In the genomic region with DNA sequence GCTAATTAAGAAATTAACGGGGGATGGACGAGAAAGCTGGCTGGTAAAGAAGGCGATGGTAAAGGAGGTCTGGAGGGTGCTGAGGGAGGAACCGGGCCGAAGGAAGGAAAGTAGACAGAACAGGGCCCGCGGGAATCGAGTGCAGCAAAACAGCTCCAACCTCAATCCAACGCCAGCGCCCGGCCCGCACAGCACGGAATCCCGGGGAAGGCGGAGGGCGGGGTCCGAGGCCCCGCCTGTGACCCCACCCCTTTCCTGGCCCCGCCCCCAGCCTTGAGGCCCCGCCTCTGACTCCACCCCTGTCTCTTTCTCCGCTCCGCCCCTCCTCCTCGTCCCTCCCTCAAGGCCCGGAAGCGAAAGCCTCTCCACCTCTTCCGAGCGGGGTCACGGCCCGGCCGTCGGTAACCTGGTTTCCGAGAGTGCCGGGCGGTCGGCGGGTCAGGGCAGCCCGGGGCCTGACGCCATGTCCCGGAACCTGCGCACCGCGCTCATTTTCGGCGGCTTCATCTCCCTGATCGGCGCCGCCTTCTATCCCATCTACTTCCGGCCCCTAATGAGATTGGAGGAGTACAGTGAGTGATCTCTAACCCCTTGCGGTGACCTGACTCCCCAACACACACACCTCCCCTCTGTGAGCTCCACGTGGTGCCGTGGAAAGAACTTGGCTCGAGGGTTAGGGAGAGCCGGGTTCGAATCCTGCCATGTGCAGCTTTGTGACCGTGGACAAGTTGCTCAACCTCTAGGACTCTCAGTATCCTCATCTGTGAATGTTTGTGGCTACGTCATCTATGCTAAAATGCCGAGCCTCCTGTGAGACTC, we compare ENCODE assay signal across 1 cellular context.
A peak's percentile ranks its signal among the peaks of the same experiment; 100 is the strongest.
TF ChIP-seq lines count a peak whose summit lies in the region.

A gene (plus strand): TSS at position 370 of the 819 bp plus-strand sequence. CDS start 94 bp downstream, at position 464.

TF ChIP-seq in SK-N-SH, 30 proteins besides CTCF, POLR2A, EP300 and RAD21 (continued from another document):
- TF ChIP-seq, protein P1, sequence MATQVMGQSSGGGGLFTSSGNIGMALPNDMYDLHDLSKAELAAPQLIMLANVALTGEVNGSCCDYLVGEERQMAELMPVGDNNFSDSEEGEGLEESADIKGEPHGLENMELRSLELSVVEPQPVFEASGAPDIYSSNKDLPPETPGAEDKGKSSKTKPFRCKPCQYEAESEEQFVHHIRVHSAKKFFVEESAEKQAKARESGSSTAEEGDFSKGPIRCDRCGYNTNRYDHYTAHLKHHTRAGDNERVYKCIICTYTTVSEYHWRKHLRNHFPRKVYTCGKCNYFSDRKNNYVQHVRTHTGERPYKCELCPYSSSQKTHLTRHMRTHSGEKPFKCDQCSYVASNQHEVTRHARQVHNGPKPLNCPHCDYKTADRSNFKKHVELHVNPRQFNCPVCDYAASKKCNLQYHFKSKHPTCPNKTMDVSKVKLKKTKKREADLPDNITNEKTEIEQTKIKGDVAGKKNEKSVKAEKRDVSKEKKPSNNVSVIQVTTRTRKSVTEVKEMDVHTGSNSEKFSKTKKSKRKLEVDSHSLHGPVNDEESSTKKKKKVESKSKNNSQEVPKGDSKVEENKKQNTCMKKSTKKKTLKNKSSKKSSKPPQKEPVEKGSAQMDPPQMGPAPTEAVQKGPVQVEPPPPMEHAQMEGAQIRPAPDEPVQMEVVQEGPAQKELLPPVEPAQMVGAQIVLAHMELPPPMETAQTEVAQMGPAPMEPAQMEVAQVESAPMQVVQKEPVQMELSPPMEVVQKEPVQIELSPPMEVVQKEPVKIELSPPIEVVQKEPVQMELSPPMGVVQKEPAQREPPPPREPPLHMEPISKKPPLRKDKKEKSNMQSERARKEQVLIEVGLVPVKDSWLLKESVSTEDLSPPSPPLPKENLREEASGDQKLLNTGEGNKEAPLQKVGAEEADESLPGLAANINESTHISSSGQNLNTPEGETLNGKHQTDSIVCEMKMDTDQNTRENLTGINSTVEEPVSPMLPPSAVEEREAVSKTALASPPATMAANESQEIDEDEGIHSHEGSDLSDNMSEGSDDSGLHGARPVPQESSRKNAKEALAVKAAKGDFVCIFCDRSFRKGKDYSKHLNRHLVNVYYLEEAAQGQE (IDR thresholded peaks at IDR 0.05; ENCODE audit: low read depth, low read length) = no peak
- TF ChIP-seq FOSL2 (IDR thresholded peaks at IDR 0.05; ENCODE audit: borderline replicate concordance, low read depth) (no peak), EZH2phosphoT487 (IDR thresholded peaks at IDR 0.05; ENCODE audit: borderline replicate concordance, low read depth) (no peak), FOXM1 (IDR thresholded peaks at IDR 0.05; ENCODE audit: low read depth) (no peak), SMC3 (IDR thresholded peaks at IDR 0.05; ENCODE audit: low read depth, low read length) (no peak), TAF1 (IDR thresholded peaks at IDR 0.05; ENCODE audit: borderline replicate concordance, low read depth, low read length) (peak; percentile 71), POLR2AphosphoS5 (IDR thresholded peaks at IDR 0.05; ENCODE audit: low read depth, low read length) (peak; percentile 83), TCF12 (IDR thresholded peaks at IDR 0.05) (no peak)
- TF ChIP-seq, protein P2, sequence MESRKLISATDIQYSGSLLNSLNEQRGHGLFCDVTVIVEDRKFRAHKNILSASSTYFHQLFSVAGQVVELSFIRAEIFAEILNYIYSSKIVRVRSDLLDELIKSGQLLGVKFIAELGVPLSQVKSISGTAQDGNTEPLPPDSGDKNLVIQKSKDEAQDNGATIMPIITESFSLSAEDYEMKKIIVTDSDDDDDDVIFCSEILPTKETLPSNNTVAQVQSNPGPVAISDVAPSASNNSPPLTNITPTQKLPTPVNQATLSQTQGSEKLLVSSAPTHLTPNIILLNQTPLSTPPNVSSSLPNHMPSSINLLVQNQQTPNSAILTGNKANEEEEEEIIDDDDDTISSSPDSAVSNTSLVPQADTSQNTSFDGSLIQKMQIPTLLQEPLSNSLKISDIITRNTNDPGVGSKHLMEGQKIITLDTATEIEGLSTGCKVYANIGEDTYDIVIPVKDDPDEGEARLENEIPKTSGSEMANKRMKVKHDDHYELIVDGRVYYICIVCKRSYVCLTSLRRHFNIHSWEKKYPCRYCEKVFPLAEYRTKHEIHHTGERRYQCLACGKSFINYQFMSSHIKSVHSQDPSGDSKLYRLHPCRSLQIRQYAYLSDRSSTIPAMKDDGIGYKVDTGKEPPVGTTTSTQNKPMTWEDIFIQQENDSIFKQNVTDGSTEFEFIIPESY (IDR thresholded peaks at IDR 0.05; ENCODE audit: borderline replicate concordance, low read depth) = no peak
TF ChIP-seq in SK-N-SH: peak in this region for 15.
